Comparison of ENCODE assay signal across 21 cellular contexts in genomic region chr19:53947624-53948023, GRCh38. TPM values are rescaled to one million over a fixed set of nuclear protein-coding genes. Genes with fewer than 3 reads are reported as not detected.
A peak's percentile ranks its signal among the peaks of the same experiment; 100 is the strongest.
DNase-seq lines count a peak whose midpoint lies in the region; ATAC-seq and TF ChIP-seq lines count a peak whose summit lies in the region.
"Had no signal": no experiment of that assay in that cellular context is flagged by ENCODE, and none has a peak within 500 bp of the region (broad histone marks: within the 10 kb centered on the region; RNA-seq: fewer than 3 reads in every experiment).

No MANE protein-coding gene starts in this region.

- no peaks in the 10 kb centered on the region for H3K36me3 ChIP-seq in HCT116 (ENCODE audit: control insufficient read depth in 1 of 2, insufficient read depth in 2 of 2, low read length in 2 of 2)
- H3K36me3 ChIP-seq: BLaER1, esophagus muscularis mucosa, SJSA1 had no signal

- peak; percentile 92 for ATAC-seq in HCT116
- ATAC-seq in GM21576 (IDR thresholded peaks at IDR 0.05; ENCODE audit: unreplicated experiment) = no peak
- no peak for ATAC-seq in activated CD8-positive, alpha-beta T cell treated with anti-CD3 and anti-CD28 coated beads for 36 hours
- no peak for ATAC-seq in GM18873 (IDR thresholded peaks at IDR 0.05; ENCODE audit: low FRiP score, unreplicated experiment)
- ATAC-seq: natural killer cell; right cardiac atrium; stimulated activated naive B cell treated with anti-CD40 and anti-IgM and Interleukin-4, amounts not matched to agents 10 μg/mL and 1 μg/mL and 100 μg/mL, for 72 hours had no signal

- H3K36me3 Mint-ChIP-seq in Calu3 (ENCODE audit: insufficient read depth, unreplicated experiment) = peaks cover 8% of the 10 kb centered on the region
- H3K36me3 Mint-ChIP-seq in activated CD8-positive, alpha-beta T cell treated with anti-CD3 and anti-CD28 coated beads for 36 hours (ENCODE audit: low read depth) = no peaks in the 10 kb centered on the region
- H3K36me3 Mint-ChIP-seq: natural killer cell had no signal

- H3K4me3 Mint-ChIP-seq in Calu3 (ENCODE audit: low read depth, unreplicated experiment) = no peak overlapping the region
- H3K4me3 Mint-ChIP-seq in activated CD8-positive, alpha-beta T cell treated with anti-CD3 and anti-CD28 coated beads for 36 hours = no peak overlapping the region
- H3K4me3 Mint-ChIP-seq: natural killer cell; stimulated activated naive B cell treated with anti-CD40 and anti-IgM and Interleukin-4, amounts not matched to agents 10 μg/mL and 1 μg/mL and 100 μg/mL, for 72 hours had no signal

- no peaks in the 10 kb centered on the region for H4K20me1 ChIP-seq in HCT116 (ENCODE audit: insufficient read depth)
- H4K20me1 ChIP-seq: BLaER1 had no signal

- H2AFZ ChIP-seq in HCT116 (ENCODE audit: low read depth, low read length, poor library complexity, severe bottlenecking) = no peak overlapping the region

- H3K9ac ChIP-seq in HCT116 (ENCODE audit: low read length) = no peak overlapping the region
- H3K9ac ChIP-seq: BLaER1 had no signal

- no peaks in the 10 kb centered on the region for H3K27me3 ChIP-seq in HCT116 (ENCODE audit: insufficient read depth, low read length)
- H3K27me3 ChIP-seq: BLaER1 had no signal

- POLR2A ChIA-PET in HCT116 (lab: Charles Lee) = interaction anchor here (1.6 kb wide), 1 partner anchor 33 kb away, joined by 5 read pairs; no protein-coding TSS in a partner anchor
- POLR2A ChIA-PET in activated CD8-positive, alpha-beta T cell treated with anti-CD3 and anti-CD28 coated beads for 36 hours (lab: Charles Lee) = interaction anchor here (0.7 kb wide), 1 partner anchor 258 kb away, joined by 4 read pairs; no protein-coding TSS in a partner anchor

- no peaks in the 10 kb centered on the region for H3K4me1 ChIP-seq in HCT116 (ENCODE audit: control insufficient read depth in 1 of 2, insufficient read depth in 2 of 2, low read length in 2 of 2)
- H3K4me1 ChIP-seq: esophagus muscularis mucosa, SJSA1 had no signal

- no peak for TF ChIP-seq CTCF in Calu3 (IDR thresholded peaks at IDR 0.05; ENCODE audit: unreplicated experiment)
- TF ChIP-seq CTCF in HCT116 (IDR thresholded peaks at IDR 0.05 in 2 of 3, conservative IDR thresholded peaks at IDR 0.05 in 1 of 3; ENCODE audit: borderline replicate concordance in 1 of 3, insufficient read depth in 1 of 3, low read depth in 2 of 3, low read length in 2 of 3) = peak; percentile 32 to 51 (median 47); a peak in 5 of 6 replicates
- peak; percentile 16 for TF ChIP-seq CTCF in fibroblast of mammary gland (conservative IDR thresholded peaks at IDR 0.05; ENCODE audit: control insufficient read depth, insufficient read depth, low read depth, low read length)
- no peak for TF ChIP-seq CTCF in activated CD8-positive, alpha-beta T cell treated with anti-CD3 and anti-CD28 coated beads for 36 hours (IDR thresholded peaks at IDR 0.05)
- no peak for TF ChIP-seq CTCF in GM20000 (IDR thresholded peaks at IDR 0.05; ENCODE audit: extremely low read depth, missing control alignments)

- H3K9me2 ChIP-seq in HCT116 (ENCODE audit: insufficient read depth) = no peaks in the 10 kb centered on the region

- no peaks in the 10 kb centered on the region for H3K9me3 ChIP-seq in HCT116 (ENCODE audit: control insufficient read depth in 1 of 2, insufficient read depth in 1 of 2, low read depth in 1 of 2, low read length in 2 of 2)
- H3K9me3 ChIP-seq: esophagus muscularis mucosa, SJSA1 had no signal

- H3K4me1 Mint-ChIP-seq in Calu3 (ENCODE audit: low read depth, unreplicated experiment) = peaks cover 11% of the 10 kb centered on the region
- H3K4me1 Mint-ChIP-seq in activated CD8-positive, alpha-beta T cell treated with anti-CD3 and anti-CD28 coated beads for 36 hours (ENCODE audit: low read depth) = no peaks in the 10 kb centered on the region

- intact Hi-C loops in Calu3 (cut with micrococcal nuclease; ENCODE audit: unreplicated experiment) (no loop called here), HCT116 (cut with micrococcal nuclease) (no loop called here)
- intact Hi-C loops in activated CD8-positive, alpha-beta T cell treated with anti-CD3 and anti-CD28 coated beads for 36 hours (cut with micrococcal nuclease) = loop anchor here (10.0 kb wide), 1 partner anchor 77 kb away; no protein-coding TSS in a partner anchor

- no peak for TF ChIP-seq POLR2A in HCT116 (IDR thresholded peaks at IDR 0.05; ENCODE audit: borderline replicate concordance, extremely low read depth, insufficient read depth, insufficient read length)

- peak; percentile 60 for TF ChIP-seq RAD21 in HCT116 (IDR thresholded peaks at IDR 0.05; ENCODE audit: low read depth)

- no peak overlapping the region for H3K27ac ChIP-seq in HCT116 (ENCODE audit: low read depth, low read length)
- H3K27ac ChIP-seq: BLaER1, esophagus muscularis mucosa, SJSA1 had no signal

- H3K9me3 Mint-ChIP-seq in Calu3 (ENCODE audit: low read depth, unreplicated experiment) = peaks cover 4% of the 10 kb centered on the region
- H3K9me3 Mint-ChIP-seq in activated CD8-positive, alpha-beta T cell treated with anti-CD3 and anti-CD28 coated beads for 36 hours = no peaks in the 10 kb centered on the region

- RAD21 ChIA-PET in HCT116 (lab: Charles Lee; ENCODE audit: low non-redundant PET in 1 of 2, low total read pairs in 2 of 2, uncharacterized antibody in 2 of 2, unreplicated experiment in 2 of 2) = interaction anchor here in 1 of 2 experiments (0.9 to 1.2 kb wide), 2 partner anchors 76 to 139 kb away, joined by 3 read pairs; no protein-coding TSS in a partner anchor

- peaks cover 27% of the 10 kb centered on the region for H3K27me3 Mint-ChIP-seq in Calu3 (ENCODE audit: unreplicated experiment)
- H3K27me3 Mint-ChIP-seq in activated CD8-positive, alpha-beta T cell treated with anti-CD3 and anti-CD28 coated beads for 36 hours = peaks cover 29% of the 10 kb centered on the region

- H3K4me3 ChIP-seq in HCT116 (replicated peaks in 1 of 2; ENCODE audit: low read depth in 1 of 2, low read length in 2 of 2) (no peak overlapping the region), fibroblast of mammary gland (ENCODE audit: control insufficient read depth, low read depth, low read length) (no peak overlapping the region)
- H3K4me3 ChIP-seq: BLaER1, esophagus muscularis mucosa, SJSA1 had no signal

- no peak overlapping the region for H3K27ac Mint-ChIP-seq in Calu3 (ENCODE audit: unreplicated experiment)
- no peak overlapping the region for H3K27ac Mint-ChIP-seq in activated CD8-positive, alpha-beta T cell treated with anti-CD3 and anti-CD28 coated beads for 36 hours
- H3K27ac Mint-ChIP-seq: natural killer cell had no signal

- no peak overlapping the region for H3K4me2 ChIP-seq in HCT116 (ENCODE audit: low read length)
- H3K4me2 ChIP-seq: BLaER1 had no signal

- no peaks in the 10 kb centered on the region for H3K79me2 ChIP-seq in HCT116 (ENCODE audit: insufficient read depth, low read length)

- BruUV-seq in Calu3 (replicated peaks; lab: Mats Ljungman, UMichigan) (no TSS peak), HCT116 (replicated peaks; lab: Mats Ljungman, UMichigan) (no TSS peak)

- CTCF ChIA-PET in Calu3 (lab: Charles Lee) (interaction anchor here (0.5 to 1.8 kb wide), 11 partner anchors 14 to 1072 kb away, joined by 3 to 10 read pairs (median 4); partner anchors contain the start of gene MYADM), HCT116 (lab: Charles Lee) (interaction anchor here (0.6 to 1.7 kb wide), 9 partner anchors 8 to 139 kb away, joined by 3 to 13 read pairs (median 3); no protein-coding TSS in a partner anchor)
- CTCF ChIA-PET in activated CD8-positive, alpha-beta T cell treated with anti-CD3 and anti-CD28 coated beads for 36 hours (lab: Charles Lee) = interaction anchor here (1.2 to 2.0 kb wide), 4 partner anchors 11 to 155 kb away, joined by 3 to 9 read pairs (median 6); no protein-coding TSS in a partner anchor

- DNase-seq in Calu3 (peak; percentile 41), HCT116 (ENCODE audit: low read depth, low spot score) (peak; percentile 47), RPMI7951 (ENCODE audit: low read depth) (peak; percentile 22), fibroblast of mammary gland (ENCODE audit: low read depth) (peak; percentile 8), GM20000 (ENCODE audit: low spot score) (no peak)
- DNase-seq in activated CD8-positive, alpha-beta T cell treated with anti-CD3 and anti-CD28 coated beads for 36 hours = no peak
- DNase-seq: HCEC 1CT; hippocampal formation; natural killer cell; NCI-H1048; NCI-H446 treated with DMSO at 0.1 percent for 48 hours; right cardiac atrium; stimulated activated CD4-positive, alpha-beta T cell treated with anti-CD3 and anti-CD28 coated beads, Interleukin-4, amount 100 ng/mL, for 4 hours; stimulated activated naive B cell treated with anti-CD40 and anti-IgM and Interleukin-4, amounts not matched to agents 10 μg/mL and 1 μg/mL and 100 μg/mL, for 72 hours had no signal

TF ChIP-seq in HCT116, 20 proteins besides CTCF, POLR2A, EP300 and RAD21:
- no peak for TF ChIP-seq TCF7L2 (IDR thresholded peaks at IDR 0.05; ENCODE audit: borderline replicate concordance, extremely low read depth, insufficient read depth, insufficient read length)
- TF ChIP-seq EGR1 (IDR thresholded peaks at IDR 0.05; ENCODE audit: low read depth) = no peak
- TF ChIP-seq SRF (IDR thresholded peaks at IDR 0.05; ENCODE audit: low read depth) = no peak
- TF ChIP-seq EZH2phosphoT487 (IDR thresholded peaks at IDR 0.05; ENCODE audit: borderline replicate concordance) = no peak
- TF ChIP-seq JUND (IDR thresholded peaks at IDR 0.05) = no peak
- TF ChIP-seq POLR2AphosphoS5 (IDR thresholded peaks at IDR 0.05; ENCODE audit: low read depth, low read length) = no peak
- TF ChIP-seq FOSL1 (IDR thresholded peaks at IDR 0.05; ENCODE audit: low read depth) = no peak
- TF ChIP-seq YY1 (IDR thresholded peaks at IDR 0.05; ENCODE audit: extremely low read depth, insufficient replicate concordance, low read depth, low read length) = no peak

RNA-seq across cellular contexts. Expression of gene CACNG8, which starts 15.1 kb away (rescaled TPM):
- total RNA-seq in Calu3 (2022) (13.4 and 19.0 TPM in 2 replicates), HCT116 (2021; ENCODE audit: unreplicated experiment) (0.93 TPM)
- 0.11 and 0.25 TPM in 2 replicates for polyA plus RNA-seq in HCT116 (2012)
- total RNA-seq in RPMI7951 (2014; rRNA removed; shearing (Covaris generic)) = under 0.01 and 0.10 TPM in 2 replicates
- not detected for total RNA-seq in activated CD8-positive, alpha-beta T cell treated with anti-CD3 and anti-CD28 coated beads for 36 hours
- total RNA-seq: liver, SJSA1 had no signal

RNA-seq across cellular contexts. Expression of gene CACNG7, which starts 38.5 kb away (rescaled TPM):
- total RNA-seq in Calu3 (2022) = not detected in 2 replicates
- total RNA-seq in HCT116 (2021; ENCODE audit: unreplicated experiment) = not detected
- polyA plus RNA-seq in HCT116 (2012) = 0.07 and 0.10 TPM in 2 replicates
- total RNA-seq in RPMI7951 (2014; rRNA removed; shearing (Covaris generic)) = not detected in 2 replicates
- not detected for total RNA-seq in activated CD8-positive, alpha-beta T cell treated with anti-CD3 and anti-CD28 coated beads for 36 hours
- total RNA-seq: liver, natural killer cell, right cardiac atrium, SJSA1, ureter had no signal
- polyA plus RNA-seq: liver had no signal

RNA-seq across cellular contexts. Expression of gene CACNG6, which starts 43.8 kb away (rescaled TPM):
- total RNA-seq in Calu3 (2022) = 137 and 144 TPM in 2 replicates
- total RNA-seq in HCT116 (2021; ENCODE audit: unreplicated experiment) = 0.15 TPM
- polyA plus RNA-seq in HCT116 (2012) = not detected in 2 replicates
- total RNA-seq in RPMI7951 (2014; rRNA removed; shearing (Covaris generic)) = 0.10 TPM in 1 of 2 replicates, not detected in the other
- total RNA-seq in activated CD8-positive, alpha-beta T cell treated with anti-CD3 and anti-CD28 coated beads for 36 hours = not detected
- total RNA-seq: esophagus muscularis mucosa, liver, right cardiac atrium, ureter had no signal
- polyA plus RNA-seq: liver, right cardiac atrium had no signal

Comparison
In these comparisons a context has a peak if more than half of its experiments do, and no peak if none do; other contexts are left out.
1. DNase-seq: peak in Calu3 (single experiment), HCT116 (single experiment), RPMI7951 (single experiment) and fibroblast of mammary gland (single experiment); none in activated CD8-positive, alpha-beta T cell treated with anti-CD3 and anti-CD28 coated beads for 36 hours (single experiment) and GM20000 (single experiment).
2. CTCF ChIP-seq: peak in HCT116 (3 of 3) and fibroblast of mammary gland (single experiment); none in Calu3 (single experiment), activated CD8-positive, alpha-beta T cell treated with anti-CD3 and anti-CD28 coated beads for 36 hours (single experiment) and GM20000 (single experiment).
3. RNA of gene CACNG6, which starts 43.8 kb away (total RNA-seq): 137 to 144 TPM in Calu3; 0.15 TPM in HCT116 (single experiment), 0.10 TPM in RPMI7951 and not detected in activated CD8-positive, alpha-beta T cell treated with anti-CD3 and anti-CD28 coated beads for 36 hours; every median in the first group is over 100 times any median in the second.